In the genomic region with DNA sequence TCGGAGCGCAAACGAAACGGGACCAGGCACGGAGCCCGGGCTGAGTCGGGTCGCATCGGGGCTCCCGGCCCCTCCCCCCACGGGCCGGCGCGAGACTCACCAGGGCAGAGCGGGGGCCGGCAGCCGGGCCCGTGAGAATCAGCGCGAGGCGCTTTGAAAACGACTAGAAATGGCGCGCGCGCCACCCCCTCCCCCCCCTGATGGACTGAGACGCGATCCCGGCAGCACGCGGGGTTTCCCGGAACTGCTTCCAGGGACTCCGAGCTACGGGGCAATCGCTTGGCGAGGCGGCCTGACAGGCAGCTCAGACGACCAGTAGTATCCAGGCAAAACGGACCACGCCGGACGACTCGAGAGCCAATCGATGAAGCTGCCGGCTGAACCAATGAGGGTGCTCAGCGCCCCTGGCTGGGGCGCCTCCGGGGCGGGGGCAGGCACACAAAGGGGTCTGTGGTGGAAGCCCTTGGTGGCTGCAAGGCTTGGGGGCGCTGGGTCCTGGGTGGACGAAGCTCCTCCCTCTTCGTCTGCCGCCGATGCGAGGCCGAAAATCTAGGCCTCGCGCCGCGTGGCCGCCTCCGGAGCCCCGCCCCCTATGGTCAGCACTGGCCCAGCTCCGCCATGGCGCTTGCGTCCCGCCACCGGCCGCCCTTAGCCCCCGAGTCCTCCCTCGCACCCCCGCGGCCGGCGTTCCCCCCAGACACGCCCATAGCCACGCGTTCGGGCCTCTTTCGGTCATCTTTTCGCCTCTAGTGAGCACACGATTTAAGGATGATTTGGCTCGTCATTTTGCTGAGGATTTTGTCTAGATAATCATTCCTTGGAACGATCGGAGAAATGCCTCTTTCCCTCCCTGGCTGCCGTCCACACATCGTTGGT, we compare ENCODE assay signal across 8 cellular contexts. TPM values are rescaled to one million over a fixed set of nuclear protein-coding genes. Genes with fewer than 3 reads are reported as not detected.
DNase-seq lines count a peak whose midpoint lies in the region; ATAC-seq, FAIRE-seq and TF ChIP-seq lines count a peak whose summit lies in the region.

A gene (minus strand): TSS at position 174 of the 876 bp plus-strand sequence. CDS start 3,276 bp downstream, outside the sequence.

- DNase-seq in COR-L47 (lab: John Stamatoyannopoulos, UW) (peak; percentile 100), HTR-8/SVneo (ENCODE audit: insufficient read length, low spot score) (peak; percentile 98), NOMO-1 treated with dmso at 0.1 percent for 144 hours (lab: John Stamatoyannopoulos, UW; ENCODE audit: unreplicated experiment) (peak; percentile 99), H1 (ENCODE audit: low read depth in 1 of 2, low spot score in 2 of 2) (peak; percentile 99 to 100), memory B cell (ENCODE audit: low spot score in 2 of 2) (peak; percentile 94 to 96)
- DNase-seq in activated CD8-positive, alpha-beta memory T cell treated with anti-CD3 and anti-CD28 coated beads for 48 hours (ENCODE audit: low read depth in 2 of 3, low spot score in 2 of 3): peak; percentile 95 to 98 (median 97)
- DNase-seq in stimulated activated CD8-positive, alpha-beta memory T cell treated with anti-CD3 and anti-CD28 coated beads, Interleukin-12 subunit alpha, Interleukin-12 subunit beta, amount 100 ng/mL, for 24 hours (ENCODE audit: extremely low read depth): peak; percentile 99

- no peaks in the 10 kb centered on the region for H3K79me1 ChIP-seq in H1 (ENCODE audit: low read depth, low read length)

- H4K20me1 ChIP-seq in H1 (replicated peaks in 1 of 2; ENCODE audit: control insufficient read depth in 1 of 2, insufficient read depth in 2 of 2, low read length in 2 of 2): peaks cover 15 to 30% of the 10 kb centered on the region in 2 experiments

- H2BK5ac ChIP-seq in H1 (ENCODE audit: low read depth, low read length): peak within 1 kb of the TSS; percentile 83

- peak within 1 kb of the TSS; percentile 87 to 91 (median 90) for H3K4me3 ChIP-seq in H1 (ENCODE audit: extremely low read depth in 1 of 4, insufficient read depth in 2 of 4, low read depth in 3 of 4, low read length in 4 of 4)

- H3K56ac ChIP-seq in H1 (replicated peaks; ENCODE audit: insufficient read length, low read depth, low read length): peak within 1 kb of the TSS; percentile 94

- H3K27ac Mint-ChIP-seq in memory B cell: peak within 1 kb of the TSS; percentile 88

- H4K5ac ChIP-seq in H1 (ENCODE audit: insufficient read length, low read depth, low read length): peak within 1 kb of the TSS; percentile 82

- H2BK20ac ChIP-seq in H1 (ENCODE audit: low read length): no peak within 1 kb of the TSS

- H3K9me3 ChIP-seq in H1 (ENCODE audit: insufficient read depth in 2 of 2, low read depth in 1 of 2, low read length in 1 of 2): no peaks in the 10 kb centered on the region

- no peak for TF ChIP-seq RAD21 in H1 (IDR thresholded peaks at IDR 0.05 in 1 of 2, conservative IDR thresholded peaks at IDR 0.05 in 1 of 2; ENCODE audit: low read depth in 2 of 2, low read length in 2 of 2)

- no peak within 1 kb of the TSS for H2AK5ac ChIP-seq in H1 (ENCODE audit: low read depth, low read length)

- POLR2A ChIA-PET in H1 (lab: Charles Lee; ENCODE audit: partially characterized antibody): interaction anchor here (0.6 to 1.7 kb wide), 36 partner anchors 9 to 372 kb away, joined by 3 to 23 read pairs (median 4); a partner anchor contains a TSS

- peak within 1 kb of the TSS; percentile 18 for H3K23ac ChIP-seq in H1 (ENCODE audit: insufficient read length)

- peak within 1 kb of the TSS; percentile 97; the same call in 1 of the 2 replicates for H4K8ac ChIP-seq in H1 (ENCODE audit: extremely low read depth, insufficient read depth, low read length)

- H3K27me3 ChIP-seq in H1 (replicated peaks in 1 of 4; ENCODE audit: control insufficient read depth in 3 of 4, extremely low read depth in 1 of 4, insufficient read depth in 3 of 4, low read length in 3 of 4): peaks cover 2 to 29% (median 15%) of the 10 kb centered on the region in 4 experiments

- FAIRE-seq in HTR-8/SVneo (lab: Jason Lieb, UNC) (peak; percentile 57), H1 (lab: Jason Lieb, UNC) (peak; percentile 65)

- peak within 1 kb of the TSS; percentile 95 for H3K4me3 Mint-ChIP-seq in memory B cell

- H4K91ac ChIP-seq in H1 (replicated peaks; ENCODE audit: insufficient read length, low read length): peak within 1 kb of the TSS; percentile 93

- peak within 1 kb of the TSS; percentile 79 for H3K18ac ChIP-seq in H1 (ENCODE audit: extremely low read depth, low read length)

- peak within 1 kb of the TSS; percentile 58 for H3K14ac ChIP-seq in H1 (ENCODE audit: insufficient read length)

- H3K36me3 ChIP-seq in H1 (ENCODE audit: control insufficient read depth in 2 of 4, insufficient read depth in 4 of 4, low read length in 3 of 4): no peaks in the 10 kb centered on the region

- no peak for TF ChIP-seq CTCF in H1 (IDR thresholded peaks at IDR 0.05; ENCODE audit: control extremely low read depth in 1 of 3, insufficient read depth in 1 of 3, low read depth in 1 of 3, low read length in 3 of 3)

- peaks cover 8% of the 10 kb centered on the region for H3K23me2 ChIP-seq in H1 (ENCODE audit: low read depth, low read length)

- H3K36me3 Mint-ChIP-seq in memory B cell: peaks cover 2% of the 10 kb centered on the region

- WGBS in H1 (ENCODE audit: extremely low coverage in 1 of 2, insufficient coverage in 1 of 2, insufficient read length in 1 of 2, insufficient replicate concordance in 2 of 2, low coverage in 1 of 2, low lambda C conversion rate in 2 of 2, missing lambda C conversion rate in 1 of 2), 2 experiments: 1% methylated on average over 49 of the region's 87 CpGs; no CpG with 5 or more reads in 1 of the 2 experiments

- H2BK120ac ChIP-seq in H1 (replicated peaks; ENCODE audit: low read depth, low read length): peak within 1 kb of the TSS; percentile 47

- TF ChIP-seq EP300 in H1 (IDR thresholded peaks at IDR 0.05; ENCODE audit: borderline replicate concordance in 1 of 2, low read depth in 2 of 2, low read length in 2 of 2): no peak

- ATAC-seq in GM21367 (IDR thresholded peaks at IDR 0.05; ENCODE audit: unreplicated experiment) (peak; percentile 90), memory B cell (ENCODE audit: low read depth) (peak; percentile 95)

- H3K4me1 Mint-ChIP-seq in memory B cell: peaks cover 31% of the 10 kb centered on the region

- TF ChIP-seq POLR2A in H1 (IDR thresholded peaks at IDR 0.05; ENCODE audit: control extremely low read depth in 1 of 2, low read depth in 2 of 2, low read length in 2 of 2): peak in 1 of 2 experiments; percentile 87; a peak in 2 of 3 replicates

- peaks cover 2% of the 10 kb centered on the region for H3K9me3 Mint-ChIP-seq in memory B cell

- peak within 1 kb of the TSS; percentile 36; the same call in 1 of the 2 replicates for H2BK15ac ChIP-seq in H1 (ENCODE audit: low read length)

- H2BK12ac ChIP-seq in H1 (ENCODE audit: low read depth, low read length): no peak within 1 kb of the TSS

- H3K79me2 ChIP-seq in H1 (ENCODE audit: control insufficient read depth in 1 of 2, insufficient read depth in 2 of 2, low read length in 2 of 2): peaks cover 38 to 45% of the 10 kb centered on the region in 2 experiments

- H3K9ac ChIP-seq in H1 (replicated peaks in 1 of 4; ENCODE audit: extremely low read depth in 1 of 4, low read depth in 3 of 4, low read length in 3 of 4): peak within 1 kb of the TSS; percentile 90 to 98 (median 94)

- peaks cover 0 to 8% (median 3%) of the 10 kb centered on the region in 4 experiments; a peak in 1 of 7 replicates for H3K4me1 ChIP-seq in H1 (replicated peaks in 1 of 4; ENCODE audit: control insufficient read depth in 3 of 4, insufficient read depth in 4 of 4, low read length in 3 of 4)

- CTCF ChIA-PET in H1 (lab: Charles Lee; ENCODE audit: partially characterized antibody): interaction anchor here (0.8 to 1.4 kb wide), 4 partner anchors 59 to 323 kb away, joined by 3 to 6 read pairs (median 4); no protein-coding TSS in a partner anchor

- peak within 1 kb of the TSS; percentile 97 to 99 for H3K4me2 ChIP-seq in H1 (ENCODE audit: insufficient read depth in 1 of 2, low read depth in 2 of 2, low read length in 2 of 2)

- H3K27ac ChIP-seq in H1 (ENCODE audit: low read depth, low read length): peak within 1 kb of the TSS; percentile 85

- no peaks in the 10 kb centered on the region for H3K27me3 Mint-ChIP-seq in memory B cell

- H2AFZ ChIP-seq in H1 (ENCODE audit: low read length): peak within 1 kb of the TSS; percentile 99

- H3K4ac ChIP-seq in H1 (replicated peaks; ENCODE audit: insufficient read length, low read depth, low read length): peak within 1 kb of the TSS; percentile 73

TF ChIP-seq in H1, 55 proteins besides CTCF, POLR2A, EP300 and RAD21 (continues in another document):
- TF ChIP-seq SUZ12 (IDR thresholded peaks at IDR 0.05; ENCODE audit: low read length) (peak; percentile 30; the same call in 1 of the 2 replicates), KDM5A (IDR thresholded peaks at IDR 0.05; ENCODE audit: low read length) (no peak), CBX8 (IDR thresholded peaks at IDR 0.05; ENCODE audit: borderline replicate concordance, low read depth, low read length) (no peak), SAP30 (IDR thresholded peaks at IDR 0.05; ENCODE audit: insufficient read depth, insufficient replicate concordance, low read length) (no peak), RNF2 (IDR thresholded peaks at IDR 0.05; ENCODE audit: borderline replicate concordance, low read depth, low read length, missing control alignments, poor library complexity, severe bottlenecking) (no peak)

RNA-seq across cellular contexts. Expression of the gene that starts here (rescaled TPM):
- 203 and 214 TPM in 2 replicates for total RNA-seq in H1 (2021; fragmentation: NEBNext Ultra II Directional; extraction: Animal tissue kit (Norgen Biotek cat#: 25700))
- polyA plus RNA-seq in H1 (2011; rRNA removed): 76.8 and 110 TPM in 2 replicates
- 157 TPM for polyA plus RNA-seq in H1 (2011; cell fraction: cytosol; rRNA removed)
- polyA plus RNA-seq in H1 (2011; cell fraction: nucleus; rRNA removed): 30.5 TPM
- 159 to 195 TPM (median 176 TPM) in 4 replicates for polyA plus RNA-seq in H1 (2012, experiment 1 of 2)
- 19.5 TPM for polyA plus RNA-seq in H1 (2012, experiment 2 of 2)
- polyA plus RNA-seq in H1 (2013, experiment 1 of 2): 105 TPM
- polyA plus RNA-seq in H1 (2013, experiment 2 of 2): 107 TPM
- polyA minus RNA-seq in H1 (2011; rRNA and poly(A)+ RNA removed): 106 and 111 TPM in 2 replicates
- 67.5 TPM for polyA minus RNA-seq in H1 (2011; cell fraction: cytosol; rRNA and poly(A)+ RNA removed)
- 50.2 TPM for polyA minus RNA-seq in H1 (2011; cell fraction: nucleus; rRNA and poly(A)+ RNA removed)

Comparison
In these comparisons a context has a peak if more than half of its experiments do, and no peak if none do; other contexts are left out.
1. Peak in every context shown above with its lines: DNase-seq, ATAC-seq, H3K4me3 ChIP-seq and H3K27ac ChIP-seq.